In the genomic region with DNA sequence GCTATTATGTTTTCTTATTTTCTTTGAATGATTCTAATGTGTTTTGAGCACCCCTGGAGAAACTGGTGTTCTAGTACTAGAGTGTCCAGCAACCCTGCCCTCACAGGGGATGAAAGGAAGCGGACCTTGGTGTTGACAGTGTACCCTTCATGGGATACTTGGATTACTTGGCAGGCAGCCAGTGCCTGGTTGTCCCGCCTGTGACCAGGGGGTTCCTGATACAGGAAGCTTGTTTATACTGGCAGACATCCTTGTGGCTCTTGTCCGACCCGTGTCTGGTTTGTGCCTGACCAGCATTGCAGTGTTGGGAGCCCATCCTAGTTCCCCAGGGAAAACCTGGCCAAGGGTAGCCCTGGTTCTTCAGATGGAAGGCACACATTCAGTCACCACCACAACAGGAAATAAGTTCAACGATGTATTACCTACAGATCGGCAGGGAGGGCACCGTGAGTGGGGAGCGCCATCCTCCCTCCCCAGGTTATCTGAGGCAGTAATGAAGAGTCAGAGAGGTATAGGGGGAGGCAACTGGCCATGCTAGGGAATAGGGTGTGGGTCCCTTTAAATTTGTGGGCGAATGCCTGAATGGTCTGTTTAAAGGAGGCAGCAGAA, we compare ENCODE assay signal across 23 cellular contexts. TPM values are rescaled to one million over a fixed set of nuclear protein-coding genes. Genes with fewer than 3 reads are reported as not detected.
DNase-seq lines count a peak whose midpoint lies in the region; ATAC-seq, FAIRE-seq and TF ChIP-seq lines count a peak whose summit lies in the region.
"Had no signal": no experiment of that assay in that cellular context is flagged by ENCODE, and none has a peak within 500 bp of the region (broad histone marks: within the 10 kb centered on the region; RNA-seq: fewer than 3 reads in every experiment).

No MANE protein-coding gene starts in this region.

- POLR2A ChIA-PET in HEK293 (lab: Yijun Ruan, JAX) (no interaction called here), K562 (lab: Yijun Ruan, JAX) (no interaction called here)

- H3K27ac ChIP-seq in HEK293 (ENCODE audit: extremely low read depth, low read depth, low read length): no peak overlapping the region
- H3K27ac ChIP-seq in K562 (ENCODE audit: extremely low read depth, low read depth, low read length): no peak overlapping the region
- H3K27ac ChIP-seq: BLaER1 treated with 17β-estradiol and CSF1 and Interleukin-3, amounts not matched to agents 10 nM and 100 nM had no signal

- no peak overlapping the region for H3K4me2 ChIP-seq in K562 (ENCODE audit: insufficient read depth, low read length)
- H3K4me2 ChIP-seq: BLaER1 treated with 17β-estradiol and CSF1 and Interleukin-3, amounts not matched to agents 10 nM and 100 nM had no signal

- no peaks in the 10 kb centered on the region for H3K4me1 ChIP-seq in HEK293 (ENCODE audit: control insufficient read depth, insufficient read depth, low read length)
- no peaks in the 10 kb centered on the region for H3K4me1 ChIP-seq in K562 (replicated peaks in 1 of 2; ENCODE audit: control insufficient read depth in 2 of 2, insufficient read depth in 2 of 2, low read length in 2 of 2)
- H3K4me1 ChIP-seq: BLaER1 treated with 17β-estradiol and CSF1 and Interleukin-3, amounts not matched to agents 10 nM and 100 nM; Caco-2 had no signal

- no peak for FAIRE-seq in K562 (lab: Jason Lieb, UNC)
- FAIRE-seq: A204.1, GM18507, H54 had no signal

- H3K36me3 ChIP-seq in HEK293 (ENCODE audit: control insufficient read depth in 2 of 2, insufficient read depth in 1 of 2, low read length in 2 of 2) (no peaks in the 10 kb centered on the region), K562 (ENCODE audit: control insufficient read depth, insufficient read depth, low read length) (no peaks in the 10 kb centered on the region)
- H3K36me3 ChIP-seq: BLaER1 treated with 17β-estradiol and CSF1 and Interleukin-3, amounts not matched to agents 10 nM and 100 nM had no signal

- H3K79me2 ChIP-seq in K562 (ENCODE audit: control insufficient read depth, insufficient read depth, low read length): no peaks in the 10 kb centered on the region

- no peaks in the 10 kb centered on the region for H3K9me1 ChIP-seq in K562 (ENCODE audit: control insufficient read depth, insufficient read depth, low read length)

- intact Hi-C loops in K562 (cut with micrococcal nuclease): no loop called here
- intact Hi-C loops in posterior vena cava (cut with DNase I): no loop called here
- intact Hi-C loops in left ventricle myocardium superior (cut with micrococcal nuclease): no loop called here

- no peaks in the 10 kb centered on the region for H4K20me1 ChIP-seq in K562 (replicated peaks; ENCODE audit: control insufficient read depth, insufficient read depth, low read length)
- H4K20me1 ChIP-seq: BLaER1 treated with 17β-estradiol and CSF1 and Interleukin-3, amounts not matched to agents 10 nM and 100 nM had no signal

- ATAC-seq in K562: no peak
- ATAC-seq in left ventricle myocardium superior: no peak
- ATAC-seq: PC-3 had no signal

- in situ Hi-C loops in K562 (cut with MboI): no loop called here

- CTCF ChIA-PET in HEK293 (lab: Yijun Ruan, JAX): interaction anchor here (0.6 kb wide), 1 partner anchor 9 kb away, joined by 3 read pairs; no protein-coding TSS in a partner anchor
- CTCF ChIA-PET in K562 (lab: Yijun Ruan, JAX; ENCODE audit: low intra/inter-chr PET ratio): no interaction called here

- no TSS peak for BruUV-seq in K562 (replicated peaks; lab: Mats Ljungman, UMichigan)

- TF ChIP-seq CTCF in HEK293 (tag by site-specific recombination; IDR thresholded peaks at IDR 0.05): no peak
- no peak for TF ChIP-seq CTCF in K562 (IDR thresholded peaks at IDR 0.05 in 2 of 3, conservative IDR thresholded peaks at IDR 0.05 in 1 of 3; ENCODE audit: insufficient read depth in 2 of 3, low read depth in 1 of 3, low read length in 3 of 3)

- peaks cover 0 to 14% of the 10 kb centered on the region in 2 experiments; a peak in 2 of 5 replicates for H3K27me3 ChIP-seq in K562 (ENCODE audit: control insufficient read depth in 2 of 2, insufficient read depth in 2 of 2, low read length in 2 of 2)
- H3K27me3 ChIP-seq: BLaER1 treated with 17β-estradiol and CSF1 and Interleukin-3, amounts not matched to agents 10 nM and 100 nM had no signal

- DNase-seq in NCI-H345 (lab: John Stamatoyannopoulos, UW): peak; percentile 43
- DNase-seq in NCI-H345 treated with DMSO at 0.1 percent for 48 hours (lab: John Stamatoyannopoulos, UW; ENCODE audit: unreplicated experiment): no peak
- DNase-seq in K562 (ENCODE audit: extremely low read depth in 1 of 4, low spot score in 3 of 4): no peak
- no peak for DNase-seq in NCI-H774 (lab: John Stamatoyannopoulos, UW)
- DNase-seq in posterior vena cava (ENCODE audit: low spot score): no peak
- DNase-seq in left ventricle myocardium superior: no peak
- DNase-seq: Caco-2; CD4-positive, alpha-beta T cell; Karpas-422; NCI-H1092; NCI-H1417 treated with DMSO at 0.1 percent for 48 hours; NCI-H1694 treated with DMSO at 0.1 percent for 48 hours; NCI-H2107; NCI-H510A; NCI-H82; NK-92 treated with Interleukin-12 subunit alpha and Interleukin-12 subunit beta, amount 100 ng/mL, for 24 hours; PC-3; T-helper 2 cell had no signal

- H3K4me3 ChIP-seq in HEK293 (ENCODE audit: low read depth, low read length): no peak overlapping the region
- H3K4me3 ChIP-seq in K562: no peak overlapping the region
- H3K4me3 ChIP-seq: BLaER1 treated with 17β-estradiol and CSF1 and Interleukin-3, amounts not matched to agents 10 nM and 100 nM had no signal

- no peak for TF ChIP-seq EP300 in K562 (IDR thresholded peaks at IDR 0.05; ENCODE audit: low read length)

- under 1% methylated on average over 9 of the region's 9 CpGs for WGBS in K562 (ENCODE audit: insufficient coverage, low coverage, missing lambda C conversion rate)

- H3K9ac ChIP-seq in K562 (ENCODE audit: insufficient read depth in 1 of 2, low read depth in 2 of 2, low read length in 2 of 2): no peak overlapping the region
- H3K9ac ChIP-seq: BLaER1 treated with 17β-estradiol and CSF1 and Interleukin-3, amounts not matched to agents 10 nM and 100 nM had no signal

- no peak overlapping the region for H2AFZ ChIP-seq in K562 (ENCODE audit: low read depth, low read length)

- H3K9me3 ChIP-seq in HEK293 (ENCODE audit: control insufficient read depth, insufficient read depth, low read depth, low read length) (no peaks in the 10 kb centered on the region), K562 (replicated peaks; ENCODE audit: control insufficient read depth, insufficient read depth, low read depth, low read length) (no peaks in the 10 kb centered on the region)

- TF ChIP-seq POLR2A in K562 (conservative IDR thresholded peaks at IDR 0.05): no peak

- TF ChIP-seq RAD21 in K562 (CRISPR knock-in tag; conservative IDR thresholded peaks at IDR 0.05 in 1 of 2, IDR thresholded peaks at IDR 0.05 in 1 of 2): no peak

TF ChIP-seq in HEK293, 187 proteins besides CTCF, POLR2A, EP300 and RAD21:
- no peak for TF ChIP-seq WT1 (tag by site-specific recombination; IDR thresholded peaks at IDR 0.05)
- 0 out of 2 replicates have a peak, but pooled peaks have one; percentile 26 for TF ChIP-seq GLIS1 (tag by site-specific recombination; IDR thresholded peaks at IDR 0.05)
- TF ChIP-seq ZNF747 (tag by site-specific recombination; IDR thresholded peaks at IDR 0.05): no peak
- no peak for TF ChIP-seq YY2 (tag by site-specific recombination; IDR thresholded peaks at IDR 0.05)
- 0 out of 2 replicates have a peak, but pooled peaks have one; percentile 24 for TF ChIP-seq ZNF544 (tag by site-specific recombination; IDR thresholded peaks at IDR 0.05)
- TF ChIP-seq ZBTB48 (tag by site-specific recombination; IDR thresholded peaks at IDR 0.05): no peak
- TF ChIP-seq ZNF837 (tag by site-specific recombination; IDR thresholded peaks at IDR 0.05): no peak
- TF ChIP-seq ZBTB21 (tag by site-specific recombination; IDR thresholded peaks at IDR 0.05): no peak
- TF ChIP-seq ZNF701 (tag by site-specific recombination; IDR thresholded peaks at IDR 0.05): no peak

TF ChIP-seq in K562, 482 proteins besides CTCF, POLR2A, EP300 and RAD21 (continues in another document):
- TF ChIP-seq SAFB2 (IDR thresholded peaks at IDR 0.05; ENCODE audit: borderline replicate concordance, low read depth, low read length, severe bottlenecking) (no peak), BCL6 (CRISPR knock-in tag; IDR thresholded peaks at IDR 0.05) (no peak), JUN (IDR thresholded peaks at IDR 0.05; ENCODE audit: borderline replicate concordance, low read depth, low read length) (no peak), JUN (CRISPR knock-in tag; IDR thresholded peaks at IDR 0.05; ENCODE audit: borderline replicate concordance) (no peak), RBM22 (IDR thresholded peaks at IDR 0.05; ENCODE audit: low read depth, low read length, poor library complexity, severe bottlenecking) (no peak), NFIC (IDR thresholded peaks at IDR 0.05) (peak; percentile 49; the same call in 1 of the 2 replicates)

RNA-seq across cellular contexts. Expression of a gene that starts 47.3 kb away (rescaled TPM):
- total RNA-seq in K562 (2011; cell fraction: chromatin; rRNA removed; ENCODE audit: low replicate concordance): 0.19 and 0.35 TPM in 2 replicates
- total RNA-seq in K562 (2011; cell fraction: nucleolus; rRNA removed): 0.13 and 0.17 TPM in 2 replicates
- total RNA-seq in K562 (2011; cell fraction: nucleoplasm; rRNA removed): 0.22 TPM in 1 of 2 replicates, not detected in the other
- total RNA-seq in K562 (2014; rRNA removed) (0.04 TPM in 1 of 2 replicates, not detected in the other), K562 (2014; rRNA removed; fragmentation: Illumina TruSeq; extraction: Trizol) (not detected in 2 replicates), K562 (2015; rRNA removed; fragmentation: Illumina TruSeq; extraction: Trizol) (not detected in 2 replicates), K562 (2021) (0.02 and 0.04 TPM in 2 replicates), posterior vena cava (under 1 TPM; 0.09 to 0.10 TPM), left ventricle myocardium superior (0.20 TPM)
- polyA plus RNA-seq in K562 (2011; rRNA removed) (0.04 TPM in 1 of 2 replicates, not detected in the other), K562 (2014; fragmentation: Illumina TruSeq; extraction: Trizol) (0.03 TPM in 1 of 2 replicates, not detected in the other), K562 (2014; fragmentation: Nextera tagmentation; extraction: Ambion mirVana) (not detected), K562 (2014; rRNA removed) (0.01 TPM in 1 of 2 replicates, not detected in the other)
- polyA plus RNA-seq in K562 (2011; cell fraction: cytosol; rRNA removed): 0.01 TPM in 2 replicates
- polyA plus RNA-seq in K562 (2011; cell fraction: nucleus; rRNA removed): 0.04 and 0.14 TPM in 2 replicates
- 0.01 and 0.10 TPM in 2 replicates for polyA plus RNA-seq in K562 (2012)
- polyA minus RNA-seq in K562 (2011; rRNA and poly(A)+ RNA removed): 0.03 TPM in 1 of 2 replicates, not detected in the other
- not detected in 2 replicates for polyA minus RNA-seq in K562 (2011; cell fraction: cytosol; rRNA and poly(A)+ RNA removed)
- under 0.01 and 0.11 TPM in 2 replicates for polyA minus RNA-seq in K562 (2011; cell fraction: nucleus; rRNA and poly(A)+ RNA removed)
- total RNA-seq: CD4-positive, alpha-beta T cell; PC-3 had no signal
